In the genomic region with DNA sequence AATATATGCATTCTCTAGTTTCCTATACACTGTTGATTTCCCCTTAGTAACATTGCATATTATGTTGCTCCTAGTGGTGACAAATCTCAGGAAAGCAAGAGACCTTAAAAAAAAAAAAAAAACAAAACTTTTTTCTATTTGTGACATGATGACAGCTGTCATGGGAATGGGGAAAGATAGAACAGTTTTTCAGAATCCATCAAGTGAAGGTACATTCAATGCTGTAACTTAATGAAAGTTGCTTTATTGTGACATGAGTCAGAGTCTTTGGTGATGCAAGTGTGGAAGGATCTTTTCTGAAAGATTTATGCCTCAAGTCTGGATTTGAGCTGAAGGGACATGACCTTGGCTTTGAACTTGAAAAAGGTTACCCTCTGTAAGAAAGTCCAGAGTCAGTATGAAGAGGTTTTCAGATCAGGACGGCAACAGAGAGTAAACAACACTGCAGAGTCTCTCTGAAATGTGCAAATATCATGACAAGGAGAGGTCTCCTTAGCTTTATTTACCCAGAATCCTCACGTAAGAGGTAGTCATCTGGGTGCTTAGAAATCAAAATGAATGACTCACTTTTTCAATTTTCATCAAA, we compare ENCODE assay signal across 25 cellular contexts.
"Had no signal": no experiment of that assay in that cellular context is flagged by ENCODE, and none has a peak within 500 bp of the region (broad histone marks: within the 10 kb centered on the region; RNA-seq: fewer than 3 reads in every experiment).

No MANE protein-coding gene starts in this region.

- H3K9me3 ChIP-seq: breast epithelium, heart left ventricle, left ventricle myocardium inferior, pancreas, prostate gland, upper lobe of left lung, vagina had no signal

- H3K36me3 ChIP-seq: breast epithelium, heart left ventricle, left ventricle myocardium inferior, pancreas, prostate gland, upper lobe of left lung, vagina had no signal

- H3K27me3 ChIP-seq: breast epithelium, heart left ventricle, pancreas, upper lobe of left lung, vagina had no signal

- ATAC-seq: activated naive CD8-positive, alpha-beta T cell treated with anti-CD3 and anti-CD28 coated beads, Interleukin-2, amount 50 U/mL, for 24 hours; heart left ventricle; pancreas; sciatic nerve; stimulated activated effector memory CD8-positive, alpha-beta T cell treated with anti-CD3 and anti-CD28 coated beads, Interleukin-12 subunit alpha, Interleukin-12 subunit beta, amount 100 ng/mL, for 72 hours had no signal

- DNase-seq: activated CD4-positive, alpha-beta T cell treated with anti-CD3 and anti-CD28 coated beads for 4 hours; activated CD4-positive, alpha-beta T cell treated with anti-CD3 and anti-CD28 coated beads, Interleukin-2, amount 50 U/mL, for 4 hours; activated gamma-delta T cell; activated naive CD8-positive, alpha-beta T cell treated with anti-CD3 and anti-CD28 coated beads, Interleukin-2, amount 50 U/mL, for 24 hours; amygdala; central memory CD4-positive, alpha-beta T cell; foreskin fibroblast; heart left ventricle; kidney glomerular epithelial cell; left ventricle myocardium inferior; naive B cell; nephron progenitor cell; pancreas; retina; stimulated activated CD4-positive, alpha-beta T cell treated with anti-CD3 and anti-CD28 coated beads, Interleukin-12 subunit alpha, Interleukin-12 subunit beta, amount 100 ng/mL, for 4 hours; stimulated activated CD4-positive, alpha-beta T cell treated with anti-CD3 and anti-CD28 coated beads, Interleukin-4, amount 100 ng/mL, for 24 hours; T-helper 1 cell; upper lobe of left lung had no signal

- H3K27ac ChIP-seq: breast epithelium, heart left ventricle, left ventricle myocardium inferior, pancreas, prostate gland, skin epidermis, upper lobe of left lung, vagina, VCaP had no signal

- H3K4me3 ChIP-seq: breast epithelium, heart left ventricle, left ventricle myocardium inferior, pancreas, prostate gland, skin epidermis, upper lobe of left lung, vagina had no signal
